37 cellular contexts compared by ENCODE assay signal in the genomic region with DNA sequence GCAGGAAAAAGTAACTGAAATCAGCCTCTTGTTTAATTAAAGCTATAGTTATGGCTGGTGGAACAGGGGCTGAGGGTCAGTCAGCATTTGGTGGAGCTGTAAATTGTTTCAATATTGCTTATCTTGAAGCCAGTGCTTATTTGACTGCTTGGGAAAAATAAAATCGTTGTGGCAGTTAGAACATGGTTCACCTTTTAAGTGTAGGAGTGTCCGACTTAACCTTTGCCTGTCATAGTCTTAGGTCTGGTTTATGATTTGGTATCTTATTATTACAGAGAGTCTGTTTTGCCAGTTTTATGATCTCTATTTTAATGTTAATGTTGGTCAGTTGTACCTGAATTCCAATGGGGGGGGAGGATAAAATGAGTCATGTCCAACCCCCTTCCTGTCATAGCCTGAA. TPM values are rescaled to one million over a fixed set of nuclear protein-coding genes. Genes with fewer than 3 reads are reported as not detected.
"Had no signal": no experiment of that assay in that cellular context is flagged by ENCODE, and none has a peak within 500 bp of the region (broad histone marks: within the 10 kb centered on the region; RNA-seq: fewer than 3 reads in every experiment).

No MANE protein-coding gene starts in this region.

- DNase-seq: activated effector memory CD4-positive, alpha-beta T cell treated with anti-CD3 and anti-CD28 coated beads, Interleukin-2, amount 50 U/mL, for 16 hours; activated effector memory CD4-positive, alpha-beta T cell treated with Interleukin-2 at 50 U/mL for 16 hours; activated gamma-delta T cell; activated gamma-delta T cell treated with Interleukin-2 at 50 U/mL for 16 hours; activated naive CD4-positive, alpha-beta T cell; activated naive CD4-positive, alpha-beta T cell treated with anti-CD3 and anti-CD28 coated beads for 36 hours; activated naive CD4-positive, alpha-beta T cell treated with anti-CD3 and anti-CD28 coated beads, Interleukin-2, amount 10 ng/mL, durations not matched to agents 7 days and 5 days; activated naive CD4-positive, alpha-beta T cell treated with anti-CD3 and anti-CD28 coated beads, Interleukin-2, amount 50 U/mL, for 16 hours; activated naive CD4-positive, alpha-beta T cell treated with Interleukin-2 at 50 U/mL for 16 hours; activated naive CD8-positive, alpha-beta T cell treated with anti-CD3 and anti-CD28 coated beads for 36 hours; activated naive CD8-positive, alpha-beta T cell treated with anti-CD3 and anti-CD28 coated beads, Interleukin-2, amount 10 ng/mL, durations not matched to agents 7 days and 5 days; activated naive CD8-positive, alpha-beta T cell treated with anti-CD3 and anti-CD28 coated beads, Interleukin-2, amount 50 U/mL, for 24 hours; activated T-cell treated with anti-CD3 and anti-CD28 coated beads for 4 hours; activated T-cell treated with anti-CD3 and anti-CD28 coated beads, Interleukin-2, amount 50 U/mL, for 1 hour; activated T-cell treated with anti-CD3 and anti-CD28 coated beads, Interleukin-2, amount 50 U/mL, for 24 hours; activated T-cell treated with anti-CD3 and anti-CD28 coated beads, Interleukin-2, amount 50 U/mL, for 4 hours; activated T-cell treated with anti-CD3 and anti-CD28 coated beads, Interleukin-2, amount 50 U/mL, for 48 hours; activated T-cell treated with anti-CD3 and anti-CD28 coated beads, Interleukin-2, amount 50 U/mL, for 72 hours; adrenal gland; amniotic stem cell; amygdala; anterior cingulate cortex; aorta; body of pancreas; brain microvascular endothelial cell; caudate nucleus; central memory CD4-positive, alpha-beta T cell; cerebellar nuclear complex had no signal

- H3K4me1 ChIP-seq: adrenal gland, ascending aorta, body of pancreas, breast epithelium had no signal

- H3K27me3 ChIP-seq: adrenal gland, ascending aorta, body of pancreas, brain microvascular endothelial cell, breast epithelium, cardiac muscle cell had no signal

- FAIRE-seq: astrocyte, bronchial epithelial cell had no signal

- H3K27ac ChIP-seq: adrenal gland, ascending aorta, body of pancreas, brain microvascular endothelial cell, breast epithelium, cardiac muscle cell had no signal

- H3K4me3 ChIP-seq: adrenal gland, ascending aorta, body of pancreas, breast epithelium, cardiac muscle cell had no signal

- H3K36me3 ChIP-seq: adrenal gland, ascending aorta, brain microvascular endothelial cell, breast epithelium, cardiac muscle cell had no signal

- ATAC-seq: activated naive CD4-positive, alpha-beta T cell treated with anti-CD3 and anti-CD28 coated beads, Interleukin-2, amount 50 U/mL, for 72 hours; activated naive CD8-positive, alpha-beta T cell treated with anti-CD3 and anti-CD28 coated beads, Interleukin-2, amount 50 U/mL, for 24 hours; activated T-cell treated with anti-CD3 and anti-CD28 coated beads, Interleukin-2, amount 50 U/mL, for 4 hours; activated T-cell treated with anti-CD3 and anti-CD28 coated beads, Interleukin-2, amount 50 U/mL, for 72 hours; activated T-helper 17 cell treated with anti-CD3 and anti-CD28 coated beads, Interleukin-2, amount 50 U/mL, for 72 hours; body of pancreas had no signal

- H3K9me3 ChIP-seq: adrenal gland had no signal

RNA-seq across cellular contexts. Expression of a gene that starts 27.2 kb away (rescaled TPM):
- total RNA-seq: activated naive CD4-positive, alpha-beta T cell treated with anti-CD3 and anti-CD28 coated beads for 36 hours; activated naive CD4-positive, alpha-beta T cell treated with anti-CD3 and anti-CD28 coated beads, Interleukin-2, amount 50 U/mL, for 72 hours; activated naive CD8-positive, alpha-beta T cell treated with anti-CD3 and anti-CD28 coated beads for 36 hours; activated naive CD8-positive, alpha-beta T cell treated with anti-CD3 and anti-CD28 coated beads, Interleukin-2, amount 10 ng/mL, durations not matched to agents 7 days and 5 days; activated T-cell treated with anti-CD3 and anti-CD28 coated beads, Interleukin-2, amount 50 U/mL, for 4 hours; activated T-cell treated with anti-CD3 and anti-CD28 coated beads, Interleukin-2, amount 50 U/mL, for 72 hours; activated T-helper 1 cell treated with anti-CD3 and anti-CD28 coated beads, Interleukin-12 subunit alpha, Interleukin-12 subunit beta, Interleukin-2, Interleukin-4 antibody, amounts not matched to agents 30 ng/mL and 10 ng/mL and 1 ng/mL, durations not matched to agents 14 hours and 24 hours and 36 hours; activated T-helper 17 cell treated with anti-CD3 and anti-CD28 coated beads, Interleukin-2, amount 50 U/mL, for 72 hours; activated T-helper 2 cell treated with anti-CD3 and anti-CD28 coated beads, Interferon-gamma antibody, Interleukin-2, Interleukin-4, amounts not matched to agents 10 μg/mL and 5 μg/mL and 100 μg/mL, durations not matched to agents 14 hours and 24 hours and 36 hours; ascending aorta; bronchial epithelial cell had no signal
